Comparison of ENCODE assay signal across 8 cellular contexts in genomic region chr12:51590347-51591019, GRCh38. TPM values are rescaled to one million over a fixed set of nuclear protein-coding genes. Genes with fewer than 3 reads are reported as not detected.
DNase-seq lines count a peak whose midpoint lies in the region; ATAC-seq and TF ChIP-seq lines count a peak whose summit lies in the region.

No MANE protein-coding gene starts in this region.

- ATAC-seq in GM21515 (IDR thresholded peaks at IDR 0.05; ENCODE audit: unreplicated experiment), result peak; percentile 74

- no peak for TF ChIP-seq EP300 in transverse colon (IDR thresholded peaks at IDR 0.05; ENCODE audit: low read depth)

- no peaks in the 10 kb centered on the region for H3K9me3 Mint-ChIP-seq in CD4-positive, alpha-beta memory T cell
- no peaks in the 10 kb centered on the region for H3K9me3 Mint-ChIP-seq in activated naive CD4-positive, alpha-beta T cell treated with anti-CD3 and anti-CD28 coated beads, Interleukin-2, amount 10 ng/mL, durations not matched to agents 7 days and 5 days

- peak overlapping the region; percentile 4 to 81 (median 54) for H3K27ac Mint-ChIP-seq in CD4-positive, alpha-beta memory T cell
- no peak overlapping the region for H3K27ac Mint-ChIP-seq in activated naive CD4-positive, alpha-beta T cell treated with anti-CD3 and anti-CD28 coated beads, Interleukin-2, amount 10 ng/mL, durations not matched to agents 7 days and 5 days

- peaks cover 14% of the 10 kb centered on the region for H3K4me1 ChIP-seq in CD4-positive, alpha-beta memory T cell (ENCODE audit: insufficient read depth, low read length)
- H3K4me1 ChIP-seq in transverse colon, result peaks cover 0 to 13% (median 9%) of the 10 kb centered on the region in 4 donors

- TF ChIP-seq POLR2A in transverse colon (IDR thresholded peaks at IDR 0.05), result no peak

- POLR2A ChIA-PET in CD4-positive, alpha-beta memory T cell (lab: Charles Lee; ENCODE audit: partially characterized antibody), result no interaction called here

- 2 to 7% methylated on average over 3 to 43 of the region's 68 CpGs for WGBS in transverse colon (ENCODE audit: low coverage in 1 of 2), 2 donors

- peaks cover 33 to 38% of the 10 kb centered on the region in 2 donors for H3K27me3 Mint-ChIP-seq in CD4-positive, alpha-beta memory T cell
- H3K27me3 Mint-ChIP-seq in activated naive CD4-positive, alpha-beta T cell treated with anti-CD3 and anti-CD28 coated beads, Interleukin-2, amount 10 ng/mL, durations not matched to agents 7 days and 5 days, result peaks cover 69% of the 10 kb centered on the region

- peak; percentile 60 to 72 (median 69) for DNase-seq in CD4-positive, alpha-beta memory T cell
- DNase-seq in LNCaP clone FGC (ENCODE audit: low read depth) (no peak), SIG-M5 (lab: John Stamatoyannopoulos, UW) (peak; percentile 25), head of caudate nucleus (peak; percentile 23 to 89 (median 80)), pons (ENCODE audit: low spot score) (peak; percentile 36), transverse colon (peak; percentile 73)
- DNase-seq in activated naive CD4-positive, alpha-beta T cell treated with anti-CD3 and anti-CD28 coated beads, Interleukin-2, amount 10 ng/mL, durations not matched to agents 7 days and 5 days, result peak; percentile 77

- no peaks in the 10 kb centered on the region for H3K9me3 ChIP-seq in CD4-positive, alpha-beta memory T cell (ENCODE audit: control insufficient read depth in 1 of 2, low read length in 2 of 2)
- H3K9me3 ChIP-seq in transverse colon, result no peaks in the 10 kb centered on the region

- H3K27me3 ChIP-seq in CD4-positive, alpha-beta memory T cell (ENCODE audit: insufficient read depth, low read length), result peaks cover 13% of the 10 kb centered on the region
- H3K27me3 ChIP-seq in transverse colon, result peaks cover 67% of the 10 kb centered on the region

- H3K4me3 ChIP-seq in CD4-positive, alpha-beta memory T cell (ENCODE audit: low read length in 2 of 2), result peak overlapping the region in 1 of 2 donors; percentile 44
- H3K4me3 ChIP-seq in LNCaP clone FGC (ENCODE audit: low read depth, low read length) (peak overlapping the region; percentile 41), transverse colon (peak overlapping the region in 3 of 4 donors; percentile 33 to 75 (median 60))

- in situ Hi-C loops in transverse colon (cut with MboI; ENCODE audit: low pct_ligation_motif_present in 1 of 4, low pct_unique_long_range_greater_than_20kb in 1 of 4, low sequenced_read_pairs in 3 of 4), result no loop called here

- no peak overlapping the region for H3K27ac ChIP-seq in CD4-positive, alpha-beta memory T cell (ENCODE audit: low read depth, low read length)
- no peak overlapping the region for H3K27ac ChIP-seq in transverse colon

- H3K4me3 Mint-ChIP-seq in CD4-positive, alpha-beta memory T cell, result peak overlapping the region; percentile 80 to 94 (median 86)
- peak overlapping the region; percentile 76 for H3K4me3 Mint-ChIP-seq in activated naive CD4-positive, alpha-beta T cell treated with anti-CD3 and anti-CD28 coated beads, Interleukin-2, amount 10 ng/mL, durations not matched to agents 7 days and 5 days

- CTCF ChIA-PET in CD4-positive, alpha-beta memory T cell (lab: Charles Lee; ENCODE audit: partially characterized antibody), result interaction anchor here (0.9 kb wide), 1 partner anchor 9 kb away, joined by 3 read pairs; no protein-coding TSS in a partner anchor
- CTCF ChIA-PET in activated naive CD4-positive, alpha-beta T cell treated with anti-CD3 and anti-CD28 coated beads, Interleukin-2, amount 10 ng/mL, durations not matched to agents 7 days and 5 days (lab: Charles Lee), result interaction anchor here (0.6 to 1.0 kb wide), 2 partner anchors 46 to 107 kb away, joined by 3 read pairs; no protein-coding TSS in a partner anchor

- no peaks in the 10 kb centered on the region for H3K36me3 ChIP-seq in CD4-positive, alpha-beta memory T cell (ENCODE audit: insufficient read depth, low read length)
- H3K36me3 ChIP-seq in transverse colon, result no peaks in the 10 kb centered on the region

- peak; percentile 80 for TF ChIP-seq CTCF in LNCaP clone FGC (IDR thresholded peaks at IDR 0.05; ENCODE audit: control insufficient read depth, extremely low read depth, insufficient read depth)
- TF ChIP-seq CTCF in transverse colon (IDR thresholded peaks at IDR 0.05), result peak in 3 of 5 experiments; percentile 35 to 50 (median 37)

- intact Hi-C loops in CD4-positive, alpha-beta memory T cell (cut with micrococcal nuclease), result no loop called here
- intact Hi-C loops in head of caudate nucleus (cut with DNase I), result no loop called here
- intact Hi-C loops in transverse colon (cut with DNase I; ENCODE audit: low total_unique reads), result no loop called here

- peaks cover 5 to 27% (median 14%) of the 10 kb centered on the region in 4 donors for H3K4me1 Mint-ChIP-seq in CD4-positive, alpha-beta memory T cell
- H3K4me1 Mint-ChIP-seq in activated naive CD4-positive, alpha-beta T cell treated with anti-CD3 and anti-CD28 coated beads, Interleukin-2, amount 10 ng/mL, durations not matched to agents 7 days and 5 days, result peaks cover 25% of the 10 kb centered on the region

- H3K36me3 Mint-ChIP-seq in CD4-positive, alpha-beta memory T cell, result peaks cover 0 to 4% of the 10 kb centered on the region in 2 donors
- no peaks in the 10 kb centered on the region for H3K36me3 Mint-ChIP-seq in activated naive CD4-positive, alpha-beta T cell treated with anti-CD3 and anti-CD28 coated beads, Interleukin-2, amount 10 ng/mL, durations not matched to agents 7 days and 5 days

RNA-seq across cellular contexts. Expression of gene SCN8A, which starts 0.6 kb away (rescaled TPM):
- total RNA-seq in CD4-positive, alpha-beta memory T cell, result under 1 TPM; 0.23 to 0.25 TPM
- under 1 TPM; 0.04 to 1.00 TPM for polyA plus RNA-seq in CD4-positive, alpha-beta memory T cell
- 1 to 10 TPM in 3 of 4 donors, under 1 TPM in 1; 0.37 to 6.8 (median 3.2) TPM for total RNA-seq in transverse colon
